Comparison of ENCODE assay signal across 19 cellular contexts in the genomic region with DNA sequence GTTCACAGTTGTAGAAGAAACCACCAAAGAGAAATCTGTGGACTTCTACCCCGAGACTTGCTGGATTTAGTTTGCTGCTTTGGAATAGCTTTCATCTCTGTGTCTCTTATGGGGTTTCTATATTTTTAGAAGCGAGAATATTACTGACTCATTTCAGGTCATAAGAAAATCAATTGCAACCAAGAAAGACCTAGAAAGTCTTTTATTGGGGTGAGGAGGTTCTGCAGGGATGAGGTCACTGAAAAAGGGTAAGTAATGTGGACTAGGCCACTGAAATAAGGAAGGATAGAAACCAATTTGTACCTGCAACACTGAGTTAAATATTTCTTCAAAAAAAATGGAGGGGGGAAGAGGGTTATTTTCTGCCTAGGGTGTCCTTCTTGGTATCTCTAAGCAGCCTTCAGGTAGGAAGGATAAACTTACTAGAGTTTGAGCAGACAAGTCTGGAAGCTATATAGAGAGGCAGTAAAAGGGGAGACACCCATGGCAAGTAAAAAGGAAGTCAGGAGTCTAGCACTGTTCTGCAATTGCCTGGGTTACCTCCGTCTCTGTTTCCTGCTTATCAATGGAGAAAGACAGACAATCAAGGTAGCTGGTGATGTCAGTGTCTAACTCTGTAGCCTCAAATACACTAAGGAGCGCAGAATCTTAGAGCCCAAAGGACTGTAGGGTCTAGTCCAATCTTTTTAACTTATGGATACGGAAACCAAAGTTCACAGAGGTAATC. TPM values are rescaled to one million over a fixed set of nuclear protein-coding genes. Genes with fewer than 3 reads are reported as not detected.
DNase-seq lines count a peak whose midpoint lies in the region; ATAC-seq, FAIRE-seq and TF ChIP-seq lines count a peak whose summit lies in the region.
"Had no signal": no experiment of that assay in that cellular context is flagged by ENCODE, and none has a peak within 500 bp of the region (broad histone marks: within the 10 kb centered on the region; RNA-seq: fewer than 3 reads in every experiment).

No MANE protein-coding gene starts in this region.

- TF ChIP-seq EP300 in GM12878 (IDR thresholded peaks at IDR 0.05; ENCODE audit: borderline replicate concordance in 1 of 2, control insufficient read depth in 1 of 2, low read depth in 2 of 2, low read length in 2 of 2) (no peak), SK-N-SH (IDR thresholded peaks at IDR 0.05; ENCODE audit: borderline replicate concordance in 1 of 2, low read depth in 1 of 2, low read length in 1 of 2) (no peak)

- no peaks in the 10 kb centered on the region for H4K20me1 ChIP-seq in GM12878 (ENCODE audit: control insufficient read depth, insufficient read depth)
- no peaks in the 10 kb centered on the region for H4K20me1 ChIP-seq in SK-N-SH (ENCODE audit: insufficient read depth)

- H2AFZ ChIP-seq in GM12878 (ENCODE audit: control insufficient read depth, low read depth, low read length), result no peak overlapping the region
- no peak overlapping the region for H2AFZ ChIP-seq in trophoblast cell (ENCODE audit: insufficient read depth, low read length, poor library complexity)
- H2AFZ ChIP-seq in SK-N-SH (ENCODE audit: low read depth), result no peak overlapping the region

- H2BK120ac ChIP-seq in trophoblast cell (ENCODE audit: insufficient read depth, low read length, poor library complexity), result no peak overlapping the region

- H4K91ac ChIP-seq in trophoblast cell (ENCODE audit: low read depth, low read length), result no peak overlapping the region

- no peaks in the 10 kb centered on the region for H3F3A ChIP-seq in SK-N-SH (replicated peaks; ENCODE audit: insufficient read depth)

- peak overlapping the region; percentile 21 for H2AK5ac ChIP-seq in trophoblast cell (ENCODE audit: low read length)

- H2BK12ac ChIP-seq in trophoblast cell (ENCODE audit: low read length), result no peak overlapping the region

- FAIRE-seq in GM12878 (lab: Jason Lieb, UNC), result no peak
- FAIRE-seq: H1 had no signal

- H3K9me3 ChIP-seq in GM12878 (replicated peaks; ENCODE audit: control insufficient read depth, insufficient read depth, low read length) (no peaks in the 10 kb centered on the region), trophoblast cell (ENCODE audit: insufficient read depth, low read depth, low read length) (no peaks in the 10 kb centered on the region), SK-N-SH (no peaks in the 10 kb centered on the region)
- H3K9me3 ChIP-seq: HAP-1 had no signal

- H4K8ac ChIP-seq in trophoblast cell (ENCODE audit: low read depth, low read length), result no peak overlapping the region

- H3K9ac ChIP-seq in GM12878 (ENCODE audit: control insufficient read depth, insufficient read depth, low read length) (no peak overlapping the region), trophoblast cell (ENCODE audit: low read length) (no peak overlapping the region), SK-N-SH (no peak overlapping the region)

- SMC1A ChIA-PET in GM12878 (lab: Charles Lee; ENCODE audit: uncharacterized antibody, unreplicated experiment), result interaction anchor here (1.8 kb wide), 1 partner anchor 49 kb away, joined by 3 read pairs; no protein-coding TSS in a partner anchor

- POLR2A ChIA-PET in GM12878 (lab: Charles Lee), result no interaction called here
- POLR2A ChIA-PET in SK-N-SH (lab: Yijun Ruan, JAX), result no interaction called here

- CTCF ChIA-PET in GM12878 (lab: Yijun Ruan, JAX) (no interaction called here), SK-N-SH (lab: Yijun Ruan, JAX) (interaction anchor here (2.0 kb wide), 1 partner anchor 277 kb away, joined by 6 read pairs; no protein-coding TSS in a partner anchor)

- no peaks in the 10 kb centered on the region for H3K79me2 ChIP-seq in GM12878 (ENCODE audit: control insufficient read depth, insufficient read depth, low read length)
- H3K79me2 ChIP-seq in trophoblast cell (ENCODE audit: control insufficient read depth, insufficient read depth, low read length, poor library complexity), result no peaks in the 10 kb centered on the region
- no peaks in the 10 kb centered on the region for H3K79me2 ChIP-seq in SK-N-SH (ENCODE audit: insufficient read depth)

- H3K4me2 ChIP-seq in GM12878 (ENCODE audit: control insufficient read depth, insufficient read depth) (no peak overlapping the region), trophoblast cell (ENCODE audit: low read length) (no peak overlapping the region), SK-N-SH (no peak overlapping the region)

- H3K23ac ChIP-seq in trophoblast cell (ENCODE audit: low read length), result no peak overlapping the region

- H3K79me1 ChIP-seq in trophoblast cell (ENCODE audit: low read length), result no peaks in the 10 kb centered on the region

- peak; percentile 56 for ATAC-seq in GM18502 (IDR thresholded peaks at IDR 0.05; ENCODE audit: poor library complexity, unreplicated experiment)
- peak; percentile 40 for ATAC-seq in HG02870 (IDR thresholded peaks at IDR 0.05; ENCODE audit: unreplicated experiment)
- peak; percentile 14; the same call in 1 of the 3 replicates for ATAC-seq in GM12878
- ATAC-seq: CD8-positive, alpha-beta T cell had no signal

- H3K4me1 ChIP-seq in GM12878 (ENCODE audit: control insufficient read depth, insufficient read depth, low read length) (no peaks in the 10 kb centered on the region), trophoblast cell (ENCODE audit: control insufficient read depth in 1 of 2, insufficient read depth in 2 of 2, low read length in 2 of 2) (peaks cover 0 to 3% of the 10 kb centered on the region in 2 experiments), SK-N-SH (ENCODE audit: control insufficient read depth in 1 of 2, insufficient read depth in 2 of 2, low read depth in 1 of 2, low read length in 1 of 2) (no peaks in the 10 kb centered on the region)
- H3K4me1 ChIP-seq: HAP-1 had no signal

- no peaks in the 10 kb centered on the region for H3K9me2 ChIP-seq in SK-N-SH

- no peak overlapping the region for H3K14ac ChIP-seq in trophoblast cell (ENCODE audit: low read length)

- TF ChIP-seq POLR2A in GM12878 (IDR thresholded peaks at IDR 0.05; ENCODE audit: low read depth, low read length), result no peak

- intact Hi-C loops in GM12878 (cut with micrococcal nuclease; ENCODE audit: unreplicated experiment), result no loop called here

- H3K4ac ChIP-seq in trophoblast cell (ENCODE audit: low read depth, low read length), result no peak overlapping the region

- H3K27me3 ChIP-seq in GM12878 (replicated peaks in 1 of 2; ENCODE audit: control insufficient read depth in 2 of 2, insufficient read depth in 2 of 2, low read length in 1 of 2) (no peaks in the 10 kb centered on the region), trophoblast cell (ENCODE audit: insufficient read depth, low read length) (no peaks in the 10 kb centered on the region), brain microvascular endothelial cell (replicated peaks) (no peaks in the 10 kb centered on the region), SK-N-SH (ENCODE audit: insufficient read depth) (no peaks in the 10 kb centered on the region)

- no peak overlapping the region for H3K18ac ChIP-seq in trophoblast cell (ENCODE audit: low read length)

- WGBS in GM12878 (ENCODE audit: insufficient coverage, insufficient replicate concordance, low lambda C conversion rate, missing lambda C conversion rate), result 22% methylated on average over 5 of the region's 5 CpGs
- WGBS in trophoblast cell (ENCODE audit: extremely low coverage, insufficient coverage, insufficient read length), result no CpG with 5 or more reads among the region's 5 CpGs
- WGBS in SK-N-SH (ENCODE audit: low lambda C conversion rate), result 78% methylated on average over 5 of the region's 5 CpGs

- no peak overlapping the region for H2BK5ac ChIP-seq in trophoblast cell (ENCODE audit: low read depth, low read length, poor library complexity)

- RAD21 ChIA-PET in GM12878 (lab: Charles Lee; ENCODE audit: unreplicated experiment), result interaction anchor here (1.2 kb wide), 1 partner anchor 99 kb away, joined by 3 read pairs; no protein-coding TSS in a partner anchor

- in situ Hi-C loops in GM12878 (cut with MboI), result no loop called here
- in situ Hi-C loops in brain microvascular endothelial cell (cut with HindIII; ENCODE audit: low pct_ligation_motif_present, low sequenced_read_pairs), result no loop called here

- TF ChIP-seq CTCF in GM12878 (IDR thresholded peaks at IDR 0.05 in 2 of 3, conservative IDR thresholded peaks at IDR 0.05 in 1 of 3; ENCODE audit: control insufficient read depth in 2 of 3, extremely low read depth in 1 of 3, insufficient read depth in 1 of 3, low read depth in 3 of 3, low read length in 3 of 3) (no peak), brain microvascular endothelial cell (IDR thresholded peaks at IDR 0.05; ENCODE audit: low read depth, low read length, missing control alignments) (no peak), SK-N-SH (IDR thresholded peaks at IDR 0.05) (no peak)

- H4K12ac ChIP-seq in trophoblast cell (ENCODE audit: low read depth, low read length), result no peak overlapping the region

- H3K27ac ChIP-seq in GM12878 (ENCODE audit: control insufficient read depth, insufficient read depth), result no peak overlapping the region
- H3K27ac ChIP-seq in trophoblast cell (ENCODE audit: low read depth, low read length), result no peak overlapping the region
- H3K27ac ChIP-seq in brain microvascular endothelial cell, result no peak overlapping the region
- no peak overlapping the region for H3K27ac ChIP-seq in SK-N-SH (ENCODE audit: low read depth in 2 of 2, low read length in 1 of 2)
- H3K27ac ChIP-seq: 22Rv1, HL-60 had no signal

- DNase-seq in GM12878 (ENCODE audit: low read depth, low spot score) (no peak), trophoblast cell (no peak), NCI-H2227 treated with DMSO at 0.1 percent for 48 hours (lab: John Stamatoyannopoulos, UW) (no peak), cerebellar cortex (ENCODE audit: low spot score) (no peak), brain microvascular endothelial cell (no peak), SK-N-SH (no peak)
- DNase-seq: CD8-positive, alpha-beta T cell; COR-L47; DND-41; GDM1 had no signal

- BruUV-seq in GM12878 (replicated peaks; lab: Mats Ljungman, UMichigan), result no TSS peak

- TF ChIP-seq RAD21 in GM12878 (IDR thresholded peaks at IDR 0.05; ENCODE audit: insufficient read depth, low read depth, low read length) (no peak), SK-N-SH (IDR thresholded peaks at IDR 0.05; ENCODE audit: low read length) (no peak)

- H3K36me3 ChIP-seq in GM12878 (ENCODE audit: control insufficient read depth in 2 of 2, insufficient read depth in 2 of 2, low read length in 1 of 2) (no peaks in the 10 kb centered on the region), trophoblast cell (ENCODE audit: control insufficient read depth in 1 of 2, insufficient read depth in 2 of 2, low read length in 2 of 2) (no peaks in the 10 kb centered on the region), brain microvascular endothelial cell (replicated peaks) (no peaks in the 10 kb centered on the region), SK-N-SH (replicated peaks in 1 of 2; ENCODE audit: control insufficient read depth in 1 of 2, insufficient read depth in 2 of 2, low read length in 1 of 2) (no peaks in the 10 kb centered on the region)
- H3K36me3 ChIP-seq: HAP-1 had no signal

- no peak overlapping the region for H3K4me3 ChIP-seq in GM12878
- no peak overlapping the region for H3K4me3 ChIP-seq in trophoblast cell (ENCODE audit: low read depth, low read length)
- no peak overlapping the region for H3K4me3 ChIP-seq in brain microvascular endothelial cell (ENCODE audit: low read depth, low read length)
- no peak overlapping the region for H3K4me3 ChIP-seq in SK-N-SH (ENCODE audit: low read depth in 2 of 2, low read length in 1 of 2)
- H3K4me3 ChIP-seq: HAP-1 had no signal

RNA-seq across cellular contexts. Expression of gene KERA, which starts 19.6 kb away (rescaled TPM):
- not detected in 2 replicates for total RNA-seq in GM12878 (2013; cell fraction: nucleolus; rRNA removed)
- not detected in 2 replicates for total RNA-seq in GM12878 (2014; rRNA removed)
- total RNA-seq in GM12878 (2014; rRNA removed; fragmentation: Illumina TruSeq; extraction: Trizol), result not detected in 2 replicates
- not detected in 2 replicates for total RNA-seq in GM12878 (2021)
- not detected for polyA plus RNA-seq in GM12878 (2011; ENCODE audit: low read depth)
- polyA plus RNA-seq in GM12878 (2011; rRNA removed), result not detected in 2 replicates
- polyA plus RNA-seq in GM12878 (2011; cell fraction: cytosol; rRNA removed), result not detected in 2 replicates
- polyA plus RNA-seq in GM12878 (2011; cell fraction: nucleus; rRNA removed), result not detected in 2 replicates
- polyA plus RNA-seq in GM12878 (2012), result 0.04 TPM in 1 of 2 replicates, not detected in the other
- polyA plus RNA-seq in GM12878 (2014; fragmentation: Illumina TruSeq; extraction: Trizol), result not detected in 2 replicates
- polyA plus RNA-seq in GM12878 (2014; fragmentation: Nextera tagmentation; extraction: Ambion mirVana), result not detected
- not detected in 2 replicates for polyA plus RNA-seq in GM12878 (2014; rRNA removed)
- polyA plus RNA-seq in GM12878 (2016; fragmentation: Nextera tagmentation; extraction: Ambion mirVana), result not detected
- not detected in 2 replicates for polyA minus RNA-seq in GM12878 (2011; rRNA and poly(A)+ RNA removed)
- polyA minus RNA-seq in GM12878 (2011; cell fraction: cytosol; rRNA and poly(A)+ RNA removed), result not detected in 2 replicates
- polyA minus RNA-seq in GM12878 (2011; cell fraction: nucleus; rRNA and poly(A)+ RNA removed), result not detected in 2 replicates
- 0.14 and 0.15 TPM in 2 replicates for polyA plus RNA-seq in trophoblast cell (2013)
- not detected in 2 replicates for polyA plus RNA-seq in SK-N-SH (2012; rRNA removed)
- polyA plus RNA-seq in SK-N-SH (2012; cell fraction: cytosol; rRNA removed), result not detected in 2 replicates
- not detected in 2 replicates for polyA plus RNA-seq in SK-N-SH (2012; cell fraction: nucleus; rRNA removed)
- total RNA-seq: A673; CD8-positive, alpha-beta T cell; H1 had no signal
- polyA plus RNA-seq: BJ, CD14-positive monocyte, H1 had no signal

RNA-seq across cellular contexts. Expression of gene LUM, which starts 33.9 kb away (rescaled TPM):
- not detected in 2 replicates for total RNA-seq in GM12878 (2013; cell fraction: nucleolus; rRNA removed)
- total RNA-seq in GM12878 (2014; rRNA removed) (not detected in 2 replicates), GM12878 (2014; rRNA removed; fragmentation: Illumina TruSeq; extraction: Trizol) (not detected in 2 replicates), GM12878 (2021) (0.31 and 0.37 TPM in 2 replicates)
- not detected for polyA plus RNA-seq in GM12878 (2011; ENCODE audit: low read depth)
- polyA plus RNA-seq in GM12878 (2011; rRNA removed) (not detected in 2 replicates), GM12878 (2014; fragmentation: Illumina TruSeq; extraction: Trizol) (not detected in 2 replicates), GM12878 (2014; fragmentation: Nextera tagmentation; extraction: Ambion mirVana) (not detected), GM12878 (2014; rRNA removed) (not detected in 2 replicates), GM12878 (2016; fragmentation: Nextera tagmentation; extraction: Ambion mirVana) (under 1 TPM in 1 of 2 experiments, not detected in 1; 0.09 TPM), SK-N-SH (2012; rRNA removed) (30.6 and 50.2 TPM in 2 replicates)
- not detected in 2 replicates for polyA plus RNA-seq in GM12878 (2011; cell fraction: cytosol; rRNA removed)
- polyA plus RNA-seq in GM12878 (2011; cell fraction: nucleus; rRNA removed), result not detected in 2 replicates
- polyA plus RNA-seq in GM12878 (2012), result not detected in 2 replicates
- polyA minus RNA-seq in GM12878 (2011; rRNA and poly(A)+ RNA removed), result not detected in 2 replicates
- not detected in 2 replicates for polyA minus RNA-seq in GM12878 (2011; cell fraction: cytosol; rRNA and poly(A)+ RNA removed)
- polyA minus RNA-seq in GM12878 (2011; cell fraction: nucleus; rRNA and poly(A)+ RNA removed), result not detected in 2 replicates
- polyA plus RNA-seq in trophoblast cell (2013), result 921 and 976 TPM in 2 replicates
- polyA plus RNA-seq in SK-N-SH (2012; cell fraction: cytosol; rRNA removed), result 49.5 and 50.9 TPM in 2 replicates
- 7.9 and 36.0 TPM in 2 replicates for polyA plus RNA-seq in SK-N-SH (2012; cell fraction: nucleus; rRNA removed)
- total RNA-seq: A673; CD8-positive, alpha-beta T cell; H1 had no signal
- polyA plus RNA-seq: CD14-positive monocyte, H1 had no signal

Comparison
In these comparisons a context has a peak if more than half of its experiments do, and no peak if none do; other contexts are left out.
1. RNA of gene LUM, which starts 33.9 kb away (polyA plus RNA-seq): 7.9 to 50.9 TPM in SK-N-SH; 0.09 TPM in GM12878; every median in the first group is over 4 times any median in the second.
2. Peak in every context shown above with its lines, with median percentiles within 50 percentile points of each other: ATAC-seq.